Comparison of ENCODE assay signal across 17 cellular contexts in the genomic region with DNA sequence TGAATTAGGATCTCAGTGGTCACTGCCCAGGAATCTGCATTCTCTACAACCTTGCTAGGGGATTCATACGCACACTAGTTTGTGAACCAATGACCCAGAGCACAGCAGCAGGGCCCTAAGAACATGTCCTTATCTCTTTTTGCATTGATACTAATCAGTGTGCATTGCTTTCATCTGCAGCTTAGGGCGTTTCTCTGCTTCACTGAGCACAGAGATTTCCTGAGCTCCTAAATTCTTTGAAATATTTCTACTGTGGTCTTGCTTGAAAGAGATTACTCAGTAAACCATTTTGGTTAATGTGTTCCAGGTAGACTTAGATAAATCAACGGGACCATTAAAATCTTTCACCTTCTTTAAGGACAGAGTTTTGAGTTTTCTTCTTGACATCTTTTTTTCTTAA.
DNase-seq lines count a peak whose midpoint lies in the region; ATAC-seq and TF ChIP-seq lines count a peak whose summit lies in the region.
"Had no signal": no experiment of that assay in that cellular context is flagged by ENCODE, and none has a peak within 500 bp of the region (broad histone marks: within the 10 kb centered on the region; RNA-seq: fewer than 3 reads in every experiment).

No MANE protein-coding gene starts in this region.

- H3K9me3 ChIP-seq in mammary epithelial cell (replicated peaks; ENCODE audit: insufficient read depth, low read length) = no peaks in the 10 kb centered on the region
- H3K9me3 ChIP-seq: BE2C had no signal

- H3K36me3 ChIP-seq in mammary epithelial cell (ENCODE audit: insufficient read depth, low read length) = no peaks in the 10 kb centered on the region
- H3K36me3 ChIP-seq: BE2C had no signal

- peak overlapping the region; percentile 32 to 90 (median 65) for H3K27ac Mint-ChIP-seq in nephron

- no peaks in the 10 kb centered on the region for H3K4me1 Mint-ChIP-seq in nephron

- H2AFZ ChIP-seq in mammary epithelial cell (ENCODE audit: low read depth, low read length) = no peak overlapping the region

- no peaks in the 10 kb centered on the region for H3K27me3 Mint-ChIP-seq in nephron (ENCODE audit: low read depth)

- in situ Hi-C loops in mammary epithelial cell (cut with MboI; ENCODE audit: low sequenced_read_pairs in 2 of 2) = no loop called here

- H3K27me3 ChIP-seq in mammary epithelial cell (ENCODE audit: insufficient read depth, low read length) = no peaks in the 10 kb centered on the region
- H3K27me3 ChIP-seq: BE2C had no signal

- H3K9me3 Mint-ChIP-seq in nephron = no peaks in the 10 kb centered on the region

- no peak overlapping the region for H3K4me3 Mint-ChIP-seq in nephron

- CTCF ChIA-PET in mammary epithelial cell (lab: Charles Lee; ENCODE audit: low non-redundant PET) = no interaction called here

- H3K27ac ChIP-seq in VCaP = peak overlapping the region; percentile 14; the same call in 1 of the 2 replicates
- H3K27ac ChIP-seq in mammary epithelial cell (ENCODE audit: insufficient read depth, low read depth, low read length) = no peak overlapping the region
- H3K27ac ChIP-seq: 22Rv1, RWPE1 had no signal

- DNase-seq in NCI-H146 (lab: John Stamatoyannopoulos, UW) = peak; percentile 33
- DNase-seq in NCI-H146 treated with DMSO at 0.1 percent for 48 hours (lab: John Stamatoyannopoulos, UW; ENCODE audit: unreplicated experiment) = no peak
- DNase-seq in sciatic nerve (ENCODE audit: low spot score) = no peak
- no peak for DNase-seq in NCI-H187 (lab: John Stamatoyannopoulos, UW)
- no peak for DNase-seq in mammary epithelial cell
- DNase-seq: activated CD4-positive, alpha-beta T cell treated with anti-CD3 and anti-CD28 coated beads for 48 hours; BE2C; dermis blood vessel endothelial cell; foreskin fibroblast; NCI-H187 treated with DMSO at 0.1 percent for 48 hours; stimulated activated CD4-positive, alpha-beta T cell treated with anti-CD3 and anti-CD28 coated beads, Interleukin-12 subunit alpha, Interleukin-12 subunit beta, amount 100 ng/mL, for 4 hours; stimulated activated CD8-positive, alpha-beta memory T cell treated with anti-CD3 and anti-CD28 coated beads, Interleukin-4, amount 100 ng/mL, for 48 hours had no signal

- peak; percentile 68 for ATAC-seq in HG03097 (IDR thresholded peaks at IDR 0.05; ENCODE audit: low FRiP score, unreplicated experiment)
- no peak for ATAC-seq in sciatic nerve

- BruUV-seq in mammary epithelial cell (replicated peaks; lab: Mats Ljungman, UMichigan) = no TSS peak

- no peak overlapping the region for H3K9ac ChIP-seq in mammary epithelial cell (ENCODE audit: insufficient read depth, low read length)

- H3K4me1 ChIP-seq in mammary epithelial cell (ENCODE audit: insufficient read depth, low read length) = peaks cover 33% of the 10 kb centered on the region
- H3K4me1 ChIP-seq: BE2C had no signal

- dilution Hi-C loops in mammary epithelial cell (cut with HindIII; ENCODE audit: low sequenced_read_pairs) = no loop called here

- no peaks in the 10 kb centered on the region for H4K20me1 ChIP-seq in mammary epithelial cell (ENCODE audit: insufficient read depth, low read length)

- intact Hi-C loops in sciatic nerve (cut with DNase I) (no loop called here), mammary epithelial cell (cut with micrococcal nuclease) (no loop called here)

- no peaks in the 10 kb centered on the region for H3K36me3 Mint-ChIP-seq in nephron (ENCODE audit: low read depth)

- H3K79me2 ChIP-seq in mammary epithelial cell (ENCODE audit: insufficient read depth, low read length) = no peaks in the 10 kb centered on the region

- 98% methylated on average over 3 of the region's 3 CpGs for WGBS in mammary epithelial cell (ENCODE audit: low coverage, missing lambda C conversion rate)

- TF ChIP-seq CTCF in VCaP (conservative IDR thresholded peaks at IDR 0.05) = no peak
- no peak for TF ChIP-seq CTCF in nephron (IDR thresholded peaks at IDR 0.05; ENCODE audit: unreplicated experiment in 3 of 3)
- TF ChIP-seq CTCF in mammary epithelial cell (conservative IDR thresholded peaks at IDR 0.05 in 1 of 2, IDR thresholded peaks at IDR 0.05 in 1 of 2; ENCODE audit: extremely low read depth in 1 of 2, insufficient read depth in 1 of 2, low read depth in 1 of 2, low read length in 2 of 2) = no peak

- no peak overlapping the region for H3K4me3 ChIP-seq in mammary epithelial cell (replicated peaks in 1 of 3; ENCODE audit: insufficient read depth in 1 of 3, low read depth in 2 of 3, low read length in 3 of 3)

- no peak overlapping the region for H3K4me2 ChIP-seq in mammary epithelial cell (ENCODE audit: insufficient read depth, low read depth, low read length)
